Comparison of ENCODE assay signal across 13 cellular contexts in the genomic region with DNA sequence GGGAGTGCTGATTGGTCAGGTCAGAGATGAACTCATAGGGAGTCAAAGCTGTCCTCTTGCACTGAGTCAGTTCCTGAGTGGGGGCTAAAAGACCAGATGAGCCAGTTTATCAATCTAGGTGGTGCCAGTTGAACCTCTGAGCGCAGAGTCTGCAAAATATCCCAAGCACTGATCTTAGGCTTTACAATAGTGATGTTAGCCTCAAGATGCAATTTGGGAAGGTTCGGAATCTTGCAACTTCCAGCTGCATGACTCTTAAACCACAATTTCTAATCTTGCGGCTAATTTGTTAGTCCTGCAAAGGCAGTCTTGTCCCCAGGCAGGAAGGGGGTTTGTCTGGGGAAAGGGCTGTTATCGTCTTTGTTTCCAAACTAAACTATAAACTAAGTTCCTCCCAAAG.
DNase-seq lines count a peak whose midpoint lies in the region; ATAC-seq, FAIRE-seq and TF ChIP-seq lines count a peak whose summit lies in the region.
"Had no signal": no experiment of that assay in that cellular context is flagged by ENCODE, and none has a peak within 500 bp of the region (broad histone marks: within the 10 kb centered on the region; RNA-seq: fewer than 3 reads in every experiment).

No MANE protein-coding gene starts in this region.

- H3K9me3 Mint-ChIP-seq in activated CD4-positive, alpha-beta memory T cell treated with anti-CD3 and anti-CD28 coated beads, Interleukin-2, amount 10 ng/mL, durations not matched to agents 7 days and 5 days: no peaks in the 10 kb centered on the region
- no peaks in the 10 kb centered on the region for H3K9me3 Mint-ChIP-seq in activated CD4-positive, alpha-beta memory T cell treated with anti-CD3 and anti-CD28 coated beads for 36 hours
- H3K9me3 Mint-ChIP-seq in naive thymus-derived CD8-positive, alpha-beta T cell: no peaks in the 10 kb centered on the region
- H3K9me3 Mint-ChIP-seq: activated naive CD4-positive, alpha-beta T cell treated with anti-CD3 and anti-CD28 coated beads for 36 hours had no signal

- peak; percentile 10 for DNase-seq in activated CD4-positive, alpha-beta memory T cell treated with anti-CD3 and anti-CD28 coated beads, Interleukin-2, amount 10 ng/mL, durations not matched to agents 7 days and 5 days
- no peak for DNase-seq in activated CD4-positive, alpha-beta memory T cell treated with anti-CD3 and anti-CD28 coated beads for 36 hours
- peak; percentile 98 for DNase-seq in fibroblast of the aortic adventitia (ENCODE audit: low read depth)
- no peak for DNase-seq in thoracic aorta (ENCODE audit: low spot score)
- DNase-seq in NCI-H526 (lab: John Stamatoyannopoulos, UW): no peak
- no peak for DNase-seq in naive thymus-derived CD8-positive, alpha-beta T cell
- DNase-seq: activated naive CD4-positive, alpha-beta T cell treated with anti-CD3 and anti-CD28 coated beads for 36 hours; NCI-H187; Peyer's patch had no signal

- H3K9me3 ChIP-seq in thoracic aorta: no peaks in the 10 kb centered on the region
- H3K9me3 ChIP-seq: Peyer's patch had no signal

- H3K36me3 Mint-ChIP-seq in activated CD4-positive, alpha-beta memory T cell treated with anti-CD3 and anti-CD28 coated beads, Interleukin-2, amount 10 ng/mL, durations not matched to agents 7 days and 5 days (ENCODE audit: low read depth): no peaks in the 10 kb centered on the region
- no peaks in the 10 kb centered on the region for H3K36me3 Mint-ChIP-seq in activated CD4-positive, alpha-beta memory T cell treated with anti-CD3 and anti-CD28 coated beads for 36 hours
- peaks cover 0 to 2% (median 0%) of the 10 kb centered on the region in 3 donors for H3K36me3 Mint-ChIP-seq in naive thymus-derived CD8-positive, alpha-beta T cell

- no peaks in the 10 kb centered on the region for H3K36me3 ChIP-seq in thoracic aorta
- H3K36me3 ChIP-seq: Peyer's patch had no signal

- POLR2A ChIA-PET in activated CD4-positive, alpha-beta memory T cell treated with anti-CD3 and anti-CD28 coated beads, Interleukin-2, amount 10 ng/mL, durations not matched to agents 7 days and 5 days (lab: Charles Lee): no interaction called here
- POLR2A ChIA-PET in activated CD4-positive, alpha-beta memory T cell treated with anti-CD3 and anti-CD28 coated beads for 36 hours (lab: Charles Lee): no interaction called here
- POLR2A ChIA-PET in naive thymus-derived CD8-positive, alpha-beta T cell (lab: Charles Lee): no interaction called here

- FAIRE-seq in TTC549 (lab: Jason Lieb, UNC): peak; percentile 26
- FAIRE-seq: endometrium had no signal

- peaks cover 9% of the 10 kb centered on the region for H3K4me1 Mint-ChIP-seq in activated CD4-positive, alpha-beta memory T cell treated with anti-CD3 and anti-CD28 coated beads, Interleukin-2, amount 10 ng/mL, durations not matched to agents 7 days and 5 days
- H3K4me1 Mint-ChIP-seq in activated CD4-positive, alpha-beta memory T cell treated with anti-CD3 and anti-CD28 coated beads for 36 hours (ENCODE audit: low read depth): peaks cover 10% of the 10 kb centered on the region
- peaks cover 5 to 9% (median 6%) of the 10 kb centered on the region in 4 donors for H3K4me1 Mint-ChIP-seq in naive thymus-derived CD8-positive, alpha-beta T cell

- no peak for TF ChIP-seq CTCF in fibroblast of the aortic adventitia (IDR thresholded peaks at IDR 0.05; ENCODE audit: insufficient read depth, low read length)
- no peak for TF ChIP-seq CTCF in thoracic aorta (IDR thresholded peaks at IDR 0.05)

- no peaks in the 10 kb centered on the region for H3K27me3 Mint-ChIP-seq in activated CD4-positive, alpha-beta memory T cell treated with anti-CD3 and anti-CD28 coated beads, Interleukin-2, amount 10 ng/mL, durations not matched to agents 7 days and 5 days
- H3K27me3 Mint-ChIP-seq in activated CD4-positive, alpha-beta memory T cell treated with anti-CD3 and anti-CD28 coated beads for 36 hours: no peaks in the 10 kb centered on the region
- no peaks in the 10 kb centered on the region for H3K27me3 Mint-ChIP-seq in naive thymus-derived CD8-positive, alpha-beta T cell

- H3K4me3 Mint-ChIP-seq in activated CD4-positive, alpha-beta memory T cell treated with anti-CD3 and anti-CD28 coated beads, Interleukin-2, amount 10 ng/mL, durations not matched to agents 7 days and 5 days: no peak overlapping the region
- no peak overlapping the region for H3K4me3 Mint-ChIP-seq in activated CD4-positive, alpha-beta memory T cell treated with anti-CD3 and anti-CD28 coated beads for 36 hours
- no peak overlapping the region for H3K4me3 Mint-ChIP-seq in naive thymus-derived CD8-positive, alpha-beta T cell
- H3K4me3 Mint-ChIP-seq: activated naive CD4-positive, alpha-beta T cell treated with anti-CD3 and anti-CD28 coated beads for 36 hours had no signal

- peaks cover 20 to 72% of the 10 kb centered on the region in 2 donors for H3K4me1 ChIP-seq in thoracic aorta (ENCODE audit: control insufficient read depth in 1 of 2, low read depth in 2 of 2)

- H3K4me3 ChIP-seq in fibroblast of the aortic adventitia (ENCODE audit: low read depth, low read length) (peak overlapping the region; percentile 5), thoracic aorta (no peak overlapping the region)
- H3K4me3 ChIP-seq: Peyer's patch had no signal

- no peaks in the 10 kb centered on the region for H3K27me3 ChIP-seq in thoracic aorta (replicated peaks; ENCODE audit: insufficient read depth)
- H3K27me3 ChIP-seq: Peyer's patch had no signal

- ATAC-seq in thoracic aorta (ENCODE audit: insufficient number of reproducible peaks, low FRiP score, low read depth): no peak
- no peak for ATAC-seq in HG03025 (IDR thresholded peaks at IDR 0.05; ENCODE audit: low FRiP score, unreplicated experiment)
- no peak for ATAC-seq in naive thymus-derived CD8-positive, alpha-beta T cell
- ATAC-seq: activated CD4-positive, CD25-positive, alpha-beta regulatory T cell treated with anti-CD3 and anti-CD28 coated beads, Interleukin-2, amount 50 U/mL, for 24 hours had no signal

- CTCF ChIA-PET in activated CD4-positive, alpha-beta memory T cell treated with anti-CD3 and anti-CD28 coated beads, Interleukin-2, amount 10 ng/mL, durations not matched to agents 7 days and 5 days (lab: Charles Lee): interaction anchor here (1.0 to 9.5 kb wide), 8 partner anchors 7 to 355 kb away, joined by 3 to 212 read pairs (median 4); no protein-coding TSS in a partner anchor
- CTCF ChIA-PET in activated CD4-positive, alpha-beta memory T cell treated with anti-CD3 and anti-CD28 coated beads for 36 hours (lab: Charles Lee): interaction anchor here (1.5 to 12.0 kb wide), 2 partner anchors 49 to 236 kb away, joined by 9 to 418 read pairs; no protein-coding TSS in a partner anchor

- intact Hi-C loops in activated CD4-positive, alpha-beta memory T cell treated with anti-CD3 and anti-CD28 coated beads for 36 hours (cut with micrococcal nuclease): loop anchor here (5.0 kb wide), 1 partner anchor 602 kb away; no protein-coding TSS in a partner anchor

- peak overlapping the region; percentile 89 to 97 for H3K27ac ChIP-seq in thoracic aorta
- H3K27ac ChIP-seq: Peyer's patch had no signal

- H3K27ac Mint-ChIP-seq in activated CD4-positive, alpha-beta memory T cell treated with anti-CD3 and anti-CD28 coated beads, Interleukin-2, amount 10 ng/mL, durations not matched to agents 7 days and 5 days: no peak overlapping the region
- H3K27ac Mint-ChIP-seq in activated CD4-positive, alpha-beta memory T cell treated with anti-CD3 and anti-CD28 coated beads for 36 hours: no peak overlapping the region
- no peak overlapping the region for H3K27ac Mint-ChIP-seq in naive thymus-derived CD8-positive, alpha-beta T cell
- H3K27ac Mint-ChIP-seq: activated naive CD4-positive, alpha-beta T cell treated with anti-CD3 and anti-CD28 coated beads for 36 hours had no signal

Comparison
In these comparisons a context has a peak if more than half of its experiments do, and no peak if none do; other contexts are left out.
1. DNase-seq: peak in activated CD4-positive, alpha-beta memory T cell treated with anti-CD3 and anti-CD28 coated beads, Interleukin-2, amount 10 ng/mL, durations not matched to agents 7 days and 5 days (single experiment) and fibroblast of the aortic adventitia (single experiment); none in activated CD4-positive, alpha-beta memory T cell treated with anti-CD3 and anti-CD28 coated beads for 36 hours (single experiment), thoracic aorta (single experiment), NCI-H526 (0 of 2) and naive thymus-derived CD8-positive, alpha-beta T cell (0 of 10).